ENCODE assay signal across 15 cellular contexts in genomic region chr9:129319076-129319937, GRCh38.
DNase-seq lines count a peak whose midpoint lies in the region; ATAC-seq and TF ChIP-seq lines count a peak whose summit lies in the region.
"Had no signal": no experiment of that assay in that cellular context is flagged by ENCODE, and none has a peak within 500 bp of the region (broad histone marks: within the 10 kb centered on the region; RNA-seq: fewer than 3 reads in every experiment).

No MANE protein-coding gene starts in this region.

- TF ChIP-seq CTCF in brain (conservative IDR thresholded peaks at IDR 0.05) (no peak), suprapubic skin (IDR thresholded peaks at IDR 0.05) (no peak), WTC11 (IDR thresholded peaks at IDR 0.05) (no peak)

- H3K36me3 ChIP-seq in suprapubic skin = no peaks in the 10 kb centered on the region

- no peak overlapping the region for H3K4me3 ChIP-seq in suprapubic skin
- H3K4me3 ChIP-seq: A549 had no signal

- H3K4me3 Mint-ChIP-seq in brain (peak overlapping the region in 3 of 5 experiments; percentile 28 to 55 (median 48)), WTC11 (no peak overlapping the region)

- CTCF ChIA-PET in WTC11 (lab: Charles Lee) = interaction anchor here (0.6 to 2.7 kb wide), 7 partner anchors 15 to 306 kb away, joined by 3 to 10 read pairs (median 6); no protein-coding TSS in a partner anchor

- TF ChIP-seq EP300 in suprapubic skin (IDR thresholded peaks at IDR 0.05) = no peak

- no peaks in the 10 kb centered on the region for H3K9me3 ChIP-seq in suprapubic skin
- H3K9me3 ChIP-seq: A549 had no signal

- DNase-seq in NCI-H82 (lab: John Stamatoyannopoulos, UW) = peak; percentile 59
- DNase-seq in NCI-H82 treated with DMSO at 0.1 percent for 48 hours (lab: John Stamatoyannopoulos, UW; ENCODE audit: unreplicated experiment) = no peak
- DNase-seq in mucosa of gallbladder (ENCODE audit: low spot score) = peak; percentile 10
- DNase-seq in suprapubic skin (ENCODE audit: low spot score in 2 of 2) = peak; percentile 65 to 73
- no peak for DNase-seq in NCI-H526 treated with DMSO at 0.1 percent for 48 hours (lab: John Stamatoyannopoulos, UW)
- no peak for DNase-seq in HK-2 (ENCODE audit: unreplicated experiment)
- no peak for DNase-seq in WTC11 (ENCODE audit: low spot score)
- DNase-seq: activated CD4-positive, alpha-beta T cell treated with anti-CD3 and anti-CD28 coated beads for 4 hours; HFFc6; left colon; NCI-H1930; stimulated activated CD4-positive, alpha-beta T cell treated with anti-CD3 and anti-CD28 coated beads, Interleukin-12 subunit alpha, Interleukin-12 subunit beta, amount 100 ng/mL, for 4 hours had no signal

- H3K9me3 Mint-ChIP-seq in brain = peaks cover 0 to under 1% (median 0%) of the 10 kb centered on the region in 5 experiments
- no peaks in the 10 kb centered on the region for H3K9me3 Mint-ChIP-seq in WTC11
- H3K9me3 Mint-ChIP-seq: HFFc6; stimulated activated naive CD8-positive, alpha-beta T cell treated with anti-CD3 and anti-CD28 coated beads, Interleukin-15, Interleukin-2, amounts not matched to agents 100 ng/mL and 50 ng/mL, for 24 hours had no signal

- 80% methylated on average over 26 of the region's 30 CpGs for WGBS in suprapubic skin

- H3K36me3 Mint-ChIP-seq in brain = no peaks in the 10 kb centered on the region
- no peaks in the 10 kb centered on the region for H3K36me3 Mint-ChIP-seq in WTC11

- no peaks in the 10 kb centered on the region for H3K27me3 ChIP-seq in suprapubic skin

- POLR2A ChIA-PET in WTC11 (lab: Charles Lee) = interaction anchor here (0.6 kb wide), 1 partner anchor 26 kb away, joined by 3 read pairs; no protein-coding TSS in a partner anchor

- peaks cover 78% of the 10 kb centered on the region for H3K4me1 ChIP-seq in suprapubic skin

- peak overlapping the region; percentile 88 for H3K27ac ChIP-seq in suprapubic skin

- TF ChIP-seq POLR2A in suprapubic skin (IDR thresholded peaks at IDR 0.05) = no peak

- no peak for ATAC-seq in WTC11
- ATAC-seq: A549, left colon had no signal

- H3K27ac Mint-ChIP-seq in brain (peak overlapping the region; percentile 85 to 99 (median 97)), WTC11 (no peak overlapping the region)
- H3K27ac Mint-ChIP-seq: stimulated activated naive CD8-positive, alpha-beta T cell treated with anti-CD3 and anti-CD28 coated beads, Interleukin-15, Interleukin-2, amounts not matched to agents 100 ng/mL and 50 ng/mL, for 24 hours had no signal

- H3K27me3 Mint-ChIP-seq in brain (peaks cover 5% of the 10 kb centered on the region), WTC11 (ENCODE audit: low read depth) (no peaks in the 10 kb centered on the region)
- H3K27me3 Mint-ChIP-seq: stimulated activated naive CD8-positive, alpha-beta T cell treated with anti-CD3 and anti-CD28 coated beads, Interleukin-15, Interleukin-2, amounts not matched to agents 100 ng/mL and 50 ng/mL, for 24 hours had no signal

- H3K4me1 Mint-ChIP-seq in brain (peaks cover 73% of the 10 kb centered on the region), WTC11 (peaks cover 22% of the 10 kb centered on the region)

TF ChIP-seq in WTC11, 78 proteins besides CTCF, POLR2A, EP300 and RAD21:
- TF ChIP-seq CREB1 (CRISPR knock-in tag; IDR thresholded peaks at IDR 0.05) (no peak), PRDM15 (CRISPR knock-in tag; IDR thresholded peaks at IDR 0.05) (no peak), ZNF532 (CRISPR knock-in tag; IDR thresholded peaks at IDR 0.05; ENCODE audit: borderline replicate concordance) (no peak), RORB (CRISPR knock-in tag; IDR thresholded peaks at IDR 0.05) (no peak), NR2C2 (CRISPR knock-in tag; IDR thresholded peaks at IDR 0.05) (no peak)

Comparison
In these comparisons a context has a peak if more than half of its experiments do, and no peak if none do; other contexts are left out.
1. DNase-seq: peak in NCI-H82 (single experiment), mucosa of gallbladder (single experiment) and suprapubic skin (2 of 2); none in NCI-H82 treated with DMSO at 0.1 percent for 48 hours (single experiment), NCI-H526 treated with DMSO at 0.1 percent for 48 hours (single experiment), HK-2 (single experiment) and WTC11 (single experiment).